Comparison of ENCODE assay signal across 10 cellular contexts in genomic region chr20:57991211-57991841, GRCh38.
DNase-seq lines count a peak whose midpoint lies in the region; ATAC-seq and TF ChIP-seq lines count a peak whose summit lies in the region.
"Had no signal": no experiment of that assay in that cellular context is flagged by ENCODE, and none has a peak within 500 bp of the region (broad histone marks: within the 10 kb centered on the region; RNA-seq: fewer than 3 reads in every experiment).

No MANE protein-coding gene starts in this region.

- H3K4me1 ChIP-seq in adipocyte (ENCODE audit: control insufficient read depth, insufficient read depth, low read length) (peaks cover 19% of the 10 kb centered on the region), prostate gland (replicated peaks) (peaks cover 10% of the 10 kb centered on the region)

- intact Hi-C loops in prostate gland (cut with DNase I), result no loop called here

- no peaks in the 10 kb centered on the region for H3K9me3 ChIP-seq in adipocyte (ENCODE audit: control insufficient read depth, low read length)
- no peaks in the 10 kb centered on the region for H3K9me3 ChIP-seq in prostate gland
- H3K9me3 ChIP-seq: heart right ventricle had no signal

- TF ChIP-seq CTCF in prostate gland (IDR thresholded peaks at IDR 0.05), result no peak

- TF ChIP-seq POLR2A in prostate gland (IDR thresholded peaks at IDR 0.05), result no peak

- H3K9ac ChIP-seq in adipocyte (ENCODE audit: low read length), result no peak overlapping the region

- no peak for ATAC-seq in GM18498 (IDR thresholded peaks at IDR 0.05; ENCODE audit: unreplicated experiment)

- H3K27me3 ChIP-seq in adipocyte (replicated peaks; ENCODE audit: control insufficient read depth, insufficient read depth, low read length), result no peaks in the 10 kb centered on the region
- H3K27me3 ChIP-seq in prostate gland (replicated peaks; ENCODE audit: insufficient read depth), result no peaks in the 10 kb centered on the region
- H3K27me3 ChIP-seq: heart right ventricle had no signal

- 76% methylated on average over 13 of the region's 13 CpGs for WGBS in prostate gland

- DNase-seq in AG08395 (ENCODE audit: low spot score), result peak; percentile 93
- DNase-seq in HK-2 (ENCODE audit: unreplicated experiment), result peak; percentile 51
- peak; percentile 94 for DNase-seq in adipocyte (ENCODE audit: low read depth)
- DNase-seq in left kidney (ENCODE audit: low read depth, low spot score), result peak; percentile 86
- no peak for DNase-seq in NOMO-1 (lab: John Stamatoyannopoulos, UW; ENCODE audit: unreplicated experiment in 2 of 2)
- DNase-seq in prostate gland (ENCODE audit: low spot score), result no peak
- DNase-seq in NCI-H187 (lab: John Stamatoyannopoulos, UW), result no peak
- DNase-seq: heart right ventricle, NCI-H1417 treated with DMSO at 0.1 percent for 48 hours had no signal

- no peaks in the 10 kb centered on the region for H3K36me3 ChIP-seq in adipocyte (ENCODE audit: control insufficient read depth, insufficient read depth, low read length, severe bottlenecking)
- H3K36me3 ChIP-seq in prostate gland, result no peaks in the 10 kb centered on the region
- H3K36me3 ChIP-seq: heart right ventricle had no signal

- H3K4me3 ChIP-seq in adipocyte (ENCODE audit: low read length) (peak overlapping the region; percentile 7), prostate gland (no peak overlapping the region)
- H3K4me3 ChIP-seq: heart right ventricle had no signal

- no peak overlapping the region for H3K27ac ChIP-seq in prostate gland

Comparison
In these comparisons a context has a peak if more than half of its experiments do, and no peak if none do; other contexts are left out.
1. DNase-seq: peak in AG08395 (single experiment), HK-2 (single experiment), adipocyte (single experiment) and left kidney (single experiment); none in NOMO-1 (0 of 2), prostate gland (single experiment) and NCI-H187 (0 of 2).